In the genomic region with DNA sequence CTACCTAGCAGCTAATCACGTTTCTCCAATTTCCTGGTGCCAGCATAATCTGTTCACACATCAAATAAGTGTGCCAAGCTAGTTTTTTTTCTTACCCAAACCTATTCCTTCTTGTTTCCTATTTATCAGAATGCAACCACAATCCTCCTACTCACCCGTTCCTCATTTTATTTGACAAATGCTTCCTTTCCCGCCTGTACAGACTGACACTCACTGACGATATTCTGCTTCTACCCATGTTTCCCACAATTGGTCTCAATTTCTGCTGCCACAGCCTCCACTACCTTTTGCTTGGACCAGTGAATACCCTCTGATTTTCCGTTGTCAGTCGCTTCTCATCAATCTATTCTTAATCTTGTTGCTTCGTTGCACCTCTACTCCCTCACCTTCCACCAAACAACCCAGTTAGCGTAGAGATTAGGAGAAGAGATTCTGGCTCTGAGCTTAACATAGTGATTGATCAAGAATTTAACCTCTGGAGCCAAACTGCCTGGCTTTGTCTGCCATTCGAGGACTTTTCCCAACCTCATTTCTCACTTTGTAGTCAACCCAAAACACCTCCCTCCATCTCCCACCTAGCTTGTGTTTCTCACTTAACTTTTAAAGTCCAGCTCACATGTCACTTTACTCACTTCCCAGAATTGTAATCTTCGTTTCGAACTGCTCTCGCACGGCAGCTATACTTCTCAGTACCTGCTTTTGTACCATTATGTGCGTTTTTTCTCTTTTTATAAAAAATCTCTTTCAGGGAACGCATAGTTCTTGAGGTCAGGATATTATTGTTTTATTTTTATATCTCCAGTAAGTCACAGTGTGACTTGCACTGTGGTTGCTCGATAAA, we compare ENCODE assay signal across 8 cellular contexts. TPM values are rescaled to one million over a fixed set of nuclear protein-coding genes. Genes with fewer than 3 reads are reported as not detected.
DNase-seq lines count a peak whose midpoint lies in the region; ATAC-seq, FAIRE-seq and TF ChIP-seq lines count a peak whose summit lies in the region.

No MANE protein-coding gene starts in this region.

- H3K27ac ChIP-seq in BLaER1, result no peak overlapping the region
- no peak overlapping the region for H3K27ac ChIP-seq in mesendoderm (ENCODE audit: low read depth, low read length)

- no peaks in the 10 kb centered on the region for H3K79me2 ChIP-seq in mesendoderm (ENCODE audit: control insufficient read depth, insufficient read depth, low read length)

- peaks cover 22% of the 10 kb centered on the region for H3K4me1 ChIP-seq in BLaER1
- peaks cover 7% of the 10 kb centered on the region for H3K4me1 ChIP-seq in mesendoderm (ENCODE audit: control insufficient read depth, low read depth, low read length)

- peaks cover 35% of the 10 kb centered on the region for H3K27me3 ChIP-seq in BLaER1
- H3K27me3 ChIP-seq in bronchial epithelial cell (ENCODE audit: control insufficient read depth, insufficient read depth, low read length), result no peaks in the 10 kb centered on the region
- peaks cover 9% of the 10 kb centered on the region for H3K27me3 ChIP-seq in mesendoderm (ENCODE audit: insufficient read depth, low read length, poor library complexity)

- FAIRE-seq in bronchial epithelial cell (lab: Jason Lieb, UNC), result no peak
- FAIRE-seq in HTR-8/SVneo (lab: Jason Lieb, UNC), result no peak

- no peak overlapping the region for H2BK15ac ChIP-seq in mesendoderm (replicated peaks; ENCODE audit: low read depth)

- no peaks in the 10 kb centered on the region for H3K79me1 ChIP-seq in mesendoderm (ENCODE audit: low read length)

- H3K56ac ChIP-seq in mesendoderm (ENCODE audit: low read length), result peak overlapping the region; percentile 73

- no peak overlapping the region for H3K18ac ChIP-seq in mesendoderm (ENCODE audit: low read length)

- no peaks in the 10 kb centered on the region; the same call in 1 of the 2 replicates for H4K20me1 ChIP-seq in BLaER1

- H3K9me3 ChIP-seq in BLaER1, result no peaks in the 10 kb centered on the region

- ATAC-seq in GM18511 (IDR thresholded peaks at IDR 0.05; ENCODE audit: unreplicated experiment) (peak; percentile 29), HG02970 (IDR thresholded peaks at IDR 0.05; ENCODE audit: low FRiP score, unreplicated experiment) (peak; percentile 22)

- H2BK5ac ChIP-seq in mesendoderm (ENCODE audit: low read length), result no peak overlapping the region

- no peak overlapping the region for H2AK5ac ChIP-seq in mesendoderm (ENCODE audit: low read length)

- H3K4ac ChIP-seq in mesendoderm (ENCODE audit: low read depth, low read length), result no peak overlapping the region

- DNase-seq in NOMO-1 treated with DMSO at 0.1 percent for 48 hours (lab: John Stamatoyannopoulos, UW; ENCODE audit: unreplicated experiment) (peak; percentile 66), bronchial epithelial cell (ENCODE audit: low read depth) (peak; percentile 3), mesendoderm (peak; percentile 46), ecto neural progenitor cell (ENCODE audit: low spot score) (no peak), HTR-8/SVneo (ENCODE audit: insufficient read length, low spot score) (no peak)

- TF ChIP-seq CTCF in bronchial epithelial cell (IDR thresholded peaks at IDR 0.05; ENCODE audit: insufficient read depth, low read length, severe bottlenecking), result no peak

- no peaks in the 10 kb centered on the region for H3K36me3 ChIP-seq in BLaER1
- no peaks in the 10 kb centered on the region for H3K36me3 ChIP-seq in bronchial epithelial cell (ENCODE audit: control insufficient read depth, insufficient read depth, low read length)
- H3K36me3 ChIP-seq in mesendoderm (ENCODE audit: control insufficient read depth, insufficient read depth, low read length), result no peaks in the 10 kb centered on the region

- no peak overlapping the region for H3K23ac ChIP-seq in mesendoderm (ENCODE audit: low read length)

- H3K4me3 ChIP-seq in BLaER1 (peak overlapping the region; percentile 76), bronchial epithelial cell (ENCODE audit: low read depth, low read length) (peak overlapping the region; percentile 85), mesendoderm (ENCODE audit: low read length) (no peak overlapping the region)

- H3K4me2 ChIP-seq in BLaER1, result peak overlapping the region; percentile 86
- peak overlapping the region; percentile 91 for H3K4me2 ChIP-seq in mesendoderm (ENCODE audit: low read length)

- H4K8ac ChIP-seq in mesendoderm (ENCODE audit: low read depth, low read length), result no peak overlapping the region

- no CpG with 5 or more reads among the region's 16 CpGs for WGBS in mesendoderm (ENCODE audit: extremely low coverage, insufficient coverage, low lambda C conversion rate)

- H4K5ac ChIP-seq in mesendoderm (ENCODE audit: low read length), result no peak overlapping the region

- H3K9ac ChIP-seq in BLaER1, result peak overlapping the region; percentile 47; the same call in 1 of the 2 replicates
- peak overlapping the region; percentile 64 for H3K9ac ChIP-seq in mesendoderm (ENCODE audit: low read length)

- H2BK120ac ChIP-seq in mesendoderm (ENCODE audit: low read depth, low read length), result no peak overlapping the region

RNA-seq across cellular contexts. Expression of a gene that starts 0.7 kb away (rescaled TPM):
- 19.6 and 34.5 TPM in 2 replicates for total RNA-seq in bronchial epithelial cell
- polyA plus RNA-seq in mesendoderm (2013, experiment 1 of 2), result 7.1 TPM
- 8.6 TPM for polyA plus RNA-seq in mesendoderm (2013, experiment 2 of 2)

RNA-seq across cellular contexts. Expression of a gene that starts 31.4 kb away (rescaled TPM):
- 0.26 TPM in 1 of 2 replicates, not detected in the other for total RNA-seq in bronchial epithelial cell
- 0.42 TPM for polyA plus RNA-seq in mesendoderm (2013, experiment 1 of 2)
- polyA plus RNA-seq in mesendoderm (2013, experiment 2 of 2), result 0.42 TPM

Comparison
In these comparisons a context has a peak if more than half of its experiments do, and no peak if none do; other contexts are left out.
1. DNase-seq: peak in NOMO-1 treated with DMSO at 0.1 percent for 48 hours (single experiment), bronchial epithelial cell (single experiment) and mesendoderm (single experiment); none in ecto neural progenitor cell (single experiment) and HTR-8/SVneo (single experiment).